Comparison of ENCODE assay signal across 1 cellular context in the genomic region with DNA sequence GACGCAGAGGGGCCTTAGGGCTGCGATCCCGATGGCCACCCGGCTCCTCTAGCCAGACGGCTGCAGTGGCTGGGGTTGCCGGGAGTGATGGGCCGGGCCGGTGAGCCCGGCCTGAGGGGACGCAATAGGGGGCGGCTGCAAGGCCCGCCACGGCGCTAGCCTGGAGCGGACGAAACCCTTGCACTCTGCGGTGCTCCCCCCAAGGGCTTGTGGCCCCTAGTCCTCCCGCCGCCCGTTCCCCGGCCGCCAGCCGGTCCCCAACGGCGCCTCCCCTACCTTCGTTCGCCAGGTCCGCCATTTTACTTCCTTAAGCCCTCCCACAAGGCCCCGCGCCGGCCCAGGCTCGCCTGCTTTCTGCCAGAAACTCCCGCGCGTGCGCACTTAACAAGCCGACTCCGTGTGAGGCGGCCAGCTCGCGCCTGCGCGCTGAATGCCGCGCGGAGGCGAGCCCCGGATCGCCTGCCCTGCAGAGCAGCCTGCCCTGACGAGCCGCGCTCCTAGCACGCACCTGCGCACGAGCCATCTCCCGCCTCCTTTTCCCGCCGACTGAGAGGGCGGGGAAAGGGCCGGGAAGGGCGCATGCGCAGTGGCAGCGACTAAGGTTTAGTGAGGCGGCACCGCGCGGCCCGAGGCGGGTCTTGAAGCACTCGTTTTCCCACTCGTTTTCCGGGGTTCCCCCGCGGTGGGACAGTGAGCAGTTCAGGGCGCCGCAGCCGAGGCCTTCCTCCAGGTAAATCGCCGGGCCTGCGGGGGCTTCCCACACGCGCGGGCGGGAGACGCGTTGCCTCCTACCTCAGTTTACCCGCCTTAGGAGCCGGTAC.
A peak's percentile ranks its signal among the peaks of the same experiment; 100 is the strongest.
TF ChIP-seq lines count a peak whose summit lies in the region.

A gene with protein sequence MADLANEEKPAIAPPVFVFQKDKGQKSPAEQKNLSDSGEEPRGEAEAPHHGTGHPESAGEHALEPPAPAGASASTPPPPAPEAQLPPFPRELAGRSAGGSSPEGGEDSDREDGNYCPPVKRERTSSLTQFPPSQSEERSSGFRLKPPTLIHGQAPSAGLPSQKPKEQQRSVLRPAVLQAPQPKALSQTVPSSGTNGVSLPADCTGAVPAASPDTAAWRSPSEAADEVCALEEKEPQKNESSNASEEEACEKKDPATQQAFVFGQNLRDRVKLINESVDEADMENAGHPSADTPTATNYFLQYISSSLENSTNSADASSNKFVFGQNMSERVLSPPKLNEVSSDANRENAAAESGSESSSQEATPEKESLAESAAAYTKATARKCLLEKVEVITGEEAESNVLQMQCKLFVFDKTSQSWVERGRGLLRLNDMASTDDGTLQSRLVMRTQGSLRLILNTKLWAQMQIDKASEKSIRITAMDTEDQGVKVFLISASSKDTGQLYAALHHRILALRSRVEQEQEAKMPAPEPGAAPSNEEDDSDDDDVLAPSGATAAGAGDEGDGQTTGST (minus strand): TSS at position 356 of the 821 bp plus-strand sequence. CDS start 58 bp downstream, at position 298.

TF ChIP-seq in HepG2, 621 proteins besides CTCF, POLR2A, EP300 and RAD21 (continued from another document and continues in another):
- TF ChIP-seq, protein P1, sequence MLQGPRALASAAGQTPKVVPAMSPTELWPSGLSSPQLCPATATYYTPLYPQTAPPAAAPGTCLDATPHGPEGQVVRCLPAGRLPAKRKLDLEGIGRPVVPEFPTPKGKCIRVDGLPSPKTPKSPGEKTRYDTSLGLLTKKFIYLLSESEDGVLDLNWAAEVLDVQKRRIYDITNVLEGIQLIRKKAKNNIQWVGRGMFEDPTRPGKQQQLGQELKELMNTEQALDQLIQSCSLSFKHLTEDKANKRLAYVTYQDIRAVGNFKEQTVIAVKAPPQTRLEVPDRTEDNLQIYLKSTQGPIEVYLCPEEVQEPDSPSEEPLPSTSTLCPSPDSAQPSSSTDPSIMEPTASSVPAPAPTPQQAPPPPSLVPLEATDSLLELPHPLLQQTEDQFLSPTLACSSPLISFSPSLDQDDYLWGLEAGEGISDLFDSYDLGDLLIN (CRISPR knock-in tag; IDR thresholded peaks at IDR 0.05; ENCODE audit: borderline replicate concordance), result peak; percentile 100; the same call in 1 of the 2 replicates
- TF ChIP-seq, protein P2, sequence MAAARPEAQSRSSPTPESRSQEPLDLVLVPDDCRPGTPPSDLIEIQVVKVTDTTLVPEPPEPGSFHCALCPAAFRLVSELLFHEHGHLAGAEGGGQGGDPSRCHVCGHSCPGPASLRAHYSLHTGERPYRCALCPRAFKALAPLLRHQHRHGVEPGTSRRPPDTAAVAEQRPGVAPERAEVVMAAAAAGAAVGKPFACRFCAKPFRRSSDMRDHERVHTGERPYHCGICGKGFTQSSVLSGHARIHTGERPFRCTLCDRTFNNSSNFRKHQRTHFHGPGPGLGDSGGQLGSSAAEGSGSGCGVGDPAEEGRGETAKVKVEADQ (CRISPR knock-in tag; IDR thresholded peaks at IDR 0.05; ENCODE audit: borderline replicate concordance), result peak; percentile 96
- peak; percentile 99 for TF ChIP-seq TOPORS (CRISPR knock-in tag; IDR thresholded peaks at IDR 0.05)
- TF ChIP-seq, protein P3, sequence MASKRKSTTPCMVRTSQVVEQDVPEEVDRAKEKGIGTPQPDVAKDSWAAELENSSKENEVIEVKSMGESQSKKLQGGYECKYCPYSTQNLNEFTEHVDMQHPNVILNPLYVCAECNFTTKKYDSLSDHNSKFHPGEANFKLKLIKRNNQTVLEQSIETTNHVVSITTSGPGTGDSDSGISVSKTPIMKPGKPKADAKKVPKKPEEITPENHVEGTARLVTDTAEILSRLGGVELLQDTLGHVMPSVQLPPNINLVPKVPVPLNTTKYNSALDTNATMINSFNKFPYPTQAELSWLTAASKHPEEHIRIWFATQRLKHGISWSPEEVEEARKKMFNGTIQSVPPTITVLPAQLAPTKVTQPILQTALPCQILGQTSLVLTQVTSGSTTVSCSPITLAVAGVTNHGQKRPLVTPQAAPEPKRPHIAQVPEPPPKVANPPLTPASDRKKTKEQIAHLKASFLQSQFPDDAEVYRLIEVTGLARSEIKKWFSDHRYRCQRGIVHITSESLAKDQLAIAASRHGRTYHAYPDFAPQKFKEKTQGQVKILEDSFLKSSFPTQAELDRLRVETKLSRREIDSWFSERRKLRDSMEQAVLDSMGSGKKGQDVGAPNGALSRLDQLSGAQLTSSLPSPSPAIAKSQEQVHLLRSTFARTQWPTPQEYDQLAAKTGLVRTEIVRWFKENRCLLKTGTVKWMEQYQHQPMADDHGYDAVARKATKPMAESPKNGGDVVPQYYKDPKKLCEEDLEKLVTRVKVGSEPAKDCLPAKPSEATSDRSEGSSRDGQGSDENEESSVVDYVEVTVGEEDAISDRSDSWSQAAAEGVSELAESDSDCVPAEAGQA (IDR thresholded peaks at IDR 0.05; ENCODE audit: low read depth), result peak; percentile 68; the same call in 1 of the 2 replicates
- TF ChIP-seq, protein P3 (CRISPR knock-in tag; IDR thresholded peaks at IDR 0.05; ENCODE audit: borderline replicate concordance), result peak; percentile 100
- peak; percentile 100 for TF ChIP-seq ZSCAN9 (CRISPR knock-in tag; IDR thresholded peaks at IDR 0.05; ENCODE audit: borderline replicate concordance)
- TF ChIP-seq PAF1 (CRISPR knock-in tag; IDR thresholded peaks at IDR 0.05), result no peak
- TF ChIP-seq RELA (CRISPR knock-in tag; IDR thresholded peaks at IDR 0.05), result 0 out of 2 replicates have a peak, but pooled peaks have one; percentile 82
- peak; percentile 86 for TF ChIP-seq ZNF768 (CRISPR knock-in tag; IDR thresholded peaks at IDR 0.05)
- peak; percentile 96 for TF ChIP-seq ZKSCAN8 (CRISPR knock-in tag; IDR thresholded peaks at IDR 0.05; ENCODE audit: borderline replicate concordance)
- TF ChIP-seq SETDB1 (CRISPR knock-in tag; IDR thresholded peaks at IDR 0.05; ENCODE audit: borderline replicate concordance), result peak; percentile 96; the same call in 1 of the 2 replicates
- no peak for TF ChIP-seq NFE2L2 (IDR thresholded peaks at IDR 0.05; ENCODE audit: low read length)
- peak; percentile 100 for TF ChIP-seq ZNF468 (CRISPR knock-in tag; IDR thresholded peaks at IDR 0.05)
- TF ChIP-seq FIP1L1 (IDR thresholded peaks at IDR 0.05; ENCODE audit: borderline replicate concordance, insufficient read depth, low read depth, low read length), result peak; percentile 92; the same call in 1 of the 2 replicates
- peak; percentile 100 for TF ChIP-seq ZNF510 (CRISPR knock-in tag; IDR thresholded peaks at IDR 0.05; ENCODE audit: low read depth)
- TF ChIP-seq ZNF644 (CRISPR knock-in tag; IDR thresholded peaks at IDR 0.05; ENCODE audit: low read depth), result no peak
- peak; percentile 90 for TF ChIP-seq ZNF143 (CRISPR knock-in tag; IDR thresholded peaks at IDR 0.05)
- peak; percentile 93 for TF ChIP-seq HDAC2 (CRISPR knock-in tag; IDR thresholded peaks at IDR 0.05)
- TF ChIP-seq, protein P4, sequence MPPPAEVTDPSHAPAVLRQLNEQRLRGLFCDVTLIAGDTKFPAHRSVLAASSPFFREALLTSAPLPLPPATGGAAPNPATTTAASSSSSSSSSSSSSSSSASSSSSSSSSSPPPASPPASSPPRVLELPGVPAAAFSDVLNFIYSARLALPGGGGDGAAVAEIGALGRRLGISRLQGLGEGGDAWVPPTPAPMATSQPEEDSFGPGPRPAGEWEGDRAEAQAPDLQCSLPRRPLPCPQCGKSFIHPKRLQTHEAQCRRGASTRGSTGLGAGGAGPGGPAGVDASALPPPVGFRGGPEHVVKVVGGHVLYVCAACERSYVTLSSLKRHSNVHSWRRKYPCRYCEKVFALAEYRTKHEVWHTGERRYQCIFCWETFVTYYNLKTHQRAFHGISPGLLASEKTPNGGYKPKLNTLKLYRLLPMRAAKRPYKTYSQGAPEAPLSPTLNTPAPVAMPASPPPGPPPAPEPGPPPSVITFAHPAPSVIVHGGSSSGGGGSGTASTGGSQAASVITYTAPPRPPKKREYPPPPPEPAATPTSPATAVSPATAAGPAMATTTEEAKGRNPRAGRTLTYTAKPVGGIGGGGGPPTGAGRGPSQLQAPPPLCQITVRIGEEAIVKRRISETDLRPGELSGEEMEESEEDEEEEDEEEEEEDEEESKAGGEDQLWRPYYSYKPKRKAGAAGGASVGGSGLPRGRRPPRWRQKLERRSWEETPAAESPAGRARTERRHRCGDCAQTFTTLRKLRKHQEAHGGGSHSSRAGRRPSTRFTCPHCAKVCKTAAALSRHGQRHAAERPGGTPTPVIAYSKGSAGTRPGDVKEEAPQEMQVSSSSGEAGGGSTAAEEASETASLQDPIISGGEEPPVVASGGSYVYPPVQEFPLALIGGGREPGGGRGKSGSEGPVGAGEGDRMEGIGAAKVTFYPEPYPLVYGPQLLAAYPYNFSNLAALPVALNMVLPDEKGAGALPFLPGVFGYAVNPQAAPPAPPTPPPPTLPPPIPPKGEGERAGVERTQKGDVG (CRISPR knock-in tag; IDR thresholded peaks at IDR 0.05; ENCODE audit: borderline replicate concordance), result peak; percentile 100; the same call in 1 of the 2 replicates
- peak; percentile 67; the same call in 1 of the 2 replicates for TF ChIP-seq KAT7 (CRISPR knock-in tag; IDR thresholded peaks at IDR 0.05; ENCODE audit: borderline replicate concordance)
- TF ChIP-seq CREM (IDR thresholded peaks at IDR 0.05), result no peak
- TF ChIP-seq CREM (CRISPR knock-in tag; IDR thresholded peaks at IDR 0.05), result no peak
- peak; percentile 100 for TF ChIP-seq MEIS1 (CRISPR knock-in tag; IDR thresholded peaks at IDR 0.05; ENCODE audit: borderline replicate concordance)
- peak; percentile 100 for TF ChIP-seq ZNF788 (CRISPR knock-in tag; IDR thresholded peaks at IDR 0.05; ENCODE audit: borderline replicate concordance)
- peak; percentile 100 for TF ChIP-seq EED (CRISPR knock-in tag; IDR thresholded peaks at IDR 0.05)
- TF ChIP-seq PHF21A (CRISPR knock-in tag; IDR thresholded peaks at IDR 0.05), result peak; percentile 78; the same call in 1 of the 2 replicates
- peak; percentile 100 for TF ChIP-seq ZNF124 (CRISPR knock-in tag; IDR thresholded peaks at IDR 0.05)
- TF ChIP-seq, protein P5, sequence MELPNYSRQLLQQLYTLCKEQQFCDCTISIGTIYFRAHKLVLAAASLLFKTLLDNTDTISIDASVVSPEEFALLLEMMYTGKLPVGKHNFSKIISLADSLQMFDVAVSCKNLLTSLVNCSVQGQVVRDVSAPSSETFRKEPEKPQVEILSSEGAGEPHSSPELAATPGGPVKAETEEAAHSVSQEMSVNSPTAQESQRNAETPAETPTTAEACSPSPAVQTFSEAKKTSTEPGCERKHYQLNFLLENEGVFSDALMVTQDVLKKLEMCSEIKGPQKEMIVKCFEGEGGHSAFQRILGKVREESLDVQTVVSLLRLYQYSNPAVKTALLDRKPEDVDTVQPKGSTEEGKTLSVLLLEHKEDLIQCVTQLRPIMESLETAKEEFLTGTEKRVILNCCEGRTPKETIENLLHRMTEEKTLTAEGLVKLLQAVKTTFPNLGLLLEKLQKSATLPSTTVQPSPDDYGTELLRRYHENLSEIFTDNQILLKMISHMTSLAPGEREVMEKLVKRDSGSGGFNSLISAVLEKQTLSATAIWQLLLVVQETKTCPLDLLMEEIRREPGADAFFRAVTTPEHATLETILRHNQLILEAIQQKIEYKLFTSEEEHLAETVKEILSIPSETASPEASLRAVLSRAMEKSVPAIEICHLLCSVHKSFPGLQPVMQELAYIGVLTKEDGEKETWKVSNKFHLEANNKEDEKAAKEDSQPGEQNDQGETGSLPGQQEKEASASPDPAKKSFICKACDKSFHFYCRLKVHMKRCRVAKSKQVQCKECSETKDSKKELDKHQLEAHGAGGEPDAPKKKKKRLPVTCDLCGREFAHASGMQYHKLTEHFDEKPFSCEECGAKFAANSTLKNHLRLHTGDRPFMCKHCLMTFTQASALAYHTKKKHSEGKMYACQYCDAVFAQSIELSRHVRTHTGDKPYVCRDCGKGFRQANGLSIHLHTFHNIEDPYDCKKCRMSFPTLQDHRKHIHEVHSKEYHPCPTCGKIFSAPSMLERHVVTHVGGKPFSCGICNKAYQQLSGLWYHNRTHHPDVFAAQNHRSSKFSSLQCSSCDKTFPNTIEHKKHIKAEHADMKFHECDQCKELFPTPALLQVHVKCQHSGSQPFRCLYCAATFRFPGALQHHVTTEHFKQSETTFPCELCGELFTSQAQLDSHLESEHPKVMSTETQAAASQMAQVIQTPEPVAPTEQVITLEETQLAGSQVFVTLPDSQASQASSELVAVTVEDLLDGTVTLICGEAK (IDR thresholded peaks at IDR 0.05), result no peak
- TF ChIP-seq, protein P5 (CRISPR knock-in tag; IDR thresholded peaks at IDR 0.05), result peak; percentile 98
- TF ChIP-seq RXRB (CRISPR knock-in tag; IDR thresholded peaks at IDR 0.05; ENCODE audit: borderline replicate concordance), result peak; percentile 96
- TF ChIP-seq ZNF777 (CRISPR knock-in tag; IDR thresholded peaks at IDR 0.05), result peak; percentile 91
- peak; percentile 100 for TF ChIP-seq ZNF709 (CRISPR knock-in tag; IDR thresholded peaks at IDR 0.05)
